23 cellular contexts compared by ENCODE assay signal in genomic region chr3:50015918-50016317, GRCh38.
"Had no signal": no experiment of that assay in that cellular context is flagged by ENCODE, and none has a peak within 500 bp of the region (broad histone marks: within the 10 kb centered on the region; RNA-seq: fewer than 3 reads in every experiment).

No MANE protein-coding gene starts in this region.

- H3K4me3 Mint-ChIP-seq: activated naive CD8-positive, alpha-beta T cell treated with anti-CD3 and anti-CD28 coated beads, Interleukin-2, amount 10 ng/mL, durations not matched to agents 7 days and 5 days; activated T-cell treated with anti-CD3 and anti-CD28 coated beads, Interleukin-2, amount 50 U/mL, for 24 hours; activated T-helper 17 cell treated with anti-CD3 and anti-CD28 coated beads, Interleukin-2, amount 50 U/mL, for 72 hours; effector memory CD8-positive, alpha-beta T cell; nephron; stimulated activated memory B cell treated with anti-CD40 and anti-IgM and Interleukin-4, amounts not matched to agents 10 μg/mL and 1 μg/mL and 100 μg/mL, for 72 hours; T-helper 1 cell treated with Interleukin-12 subunit alpha and Interleukin-12 subunit beta and Interleukin-4 antibody, amounts not matched to agents 30 μg/mL and 1 μg/mL, for 36 hours had no signal

- H3K27me3 Mint-ChIP-seq: activated naive CD8-positive, alpha-beta T cell treated with anti-CD3 and anti-CD28 coated beads, Interleukin-2, amount 10 ng/mL, durations not matched to agents 7 days and 5 days; activated T-cell treated with anti-CD3 and anti-CD28 coated beads, Interleukin-2, amount 50 U/mL, for 24 hours; activated T-helper 17 cell treated with anti-CD3 and anti-CD28 coated beads, Interleukin-2, amount 50 U/mL, for 72 hours; effector memory CD8-positive, alpha-beta T cell; stimulated activated memory B cell treated with anti-CD40 and anti-IgM and Interleukin-4, amounts not matched to agents 10 μg/mL and 1 μg/mL and 100 μg/mL, for 72 hours had no signal

- DNase-seq: activated CD8-positive, alpha-beta memory T cell treated with anti-CD3 and anti-CD28 coated beads for 24 hours; activated gamma-delta T cell treated with Interleukin-2 at 50 U/mL for 16 hours; activated naive CD8-positive, alpha-beta T cell treated with anti-CD3 and anti-CD28 coated beads, Interleukin-2, amount 10 ng/mL, durations not matched to agents 7 days and 5 days; activated T-cell treated with anti-CD3 and anti-CD28 coated beads, Interleukin-2, amount 50 U/mL, for 24 hours; amniotic stem cell; brain microvascular endothelial cell; cortex of kidney; effector memory CD8-positive, alpha-beta T cell; erythroblast; gastrocnemius medialis; glutamatergic neuron; islet precursor cell; left ventricle myocardium inferior; mucosa of descending colon; posterior cingulate gyrus; right cardiac atrium; T-helper 9 cell; tibial artery; WERI-Rb-1 had no signal

- H3K27ac Mint-ChIP-seq: activated naive CD8-positive, alpha-beta T cell treated with anti-CD3 and anti-CD28 coated beads, Interleukin-2, amount 10 ng/mL, durations not matched to agents 7 days and 5 days; activated T-cell treated with anti-CD3 and anti-CD28 coated beads, Interleukin-2, amount 50 U/mL, for 24 hours; activated T-helper 17 cell treated with anti-CD3 and anti-CD28 coated beads, Interleukin-2, amount 50 U/mL, for 72 hours; effector memory CD8-positive, alpha-beta T cell; nephron; stimulated activated memory B cell treated with anti-CD40 and anti-IgM and Interleukin-4, amounts not matched to agents 10 μg/mL and 1 μg/mL and 100 μg/mL, for 72 hours; T-helper 1 cell treated with Interleukin-12 subunit alpha and Interleukin-12 subunit beta and Interleukin-4 antibody, amounts not matched to agents 30 μg/mL and 1 μg/mL, for 36 hours had no signal

- H3K4me1 Mint-ChIP-seq: nephron had no signal

- H3K9me3 Mint-ChIP-seq: activated naive CD8-positive, alpha-beta T cell treated with anti-CD3 and anti-CD28 coated beads, Interleukin-2, amount 10 ng/mL, durations not matched to agents 7 days and 5 days; activated T-cell treated with anti-CD3 and anti-CD28 coated beads, Interleukin-2, amount 50 U/mL, for 24 hours; activated T-helper 17 cell treated with anti-CD3 and anti-CD28 coated beads, Interleukin-2, amount 50 U/mL, for 72 hours; effector memory CD8-positive, alpha-beta T cell; stimulated activated memory B cell treated with anti-CD40 and anti-IgM and Interleukin-4, amounts not matched to agents 10 μg/mL and 1 μg/mL and 100 μg/mL, for 72 hours; T-helper 1 cell treated with Interleukin-12 subunit alpha and Interleukin-12 subunit beta and Interleukin-4 antibody, amounts not matched to agents 30 μg/mL and 1 μg/mL, for 36 hours had no signal
